In genomic region chr20:64217539-64217938, GRCh38 we compare ENCODE assay signal across 27 cellular contexts. TPM values are rescaled to one million over a fixed set of nuclear protein-coding genes. Genes with fewer than 3 reads are reported as not detected.
DNase-seq lines count a peak whose midpoint lies in the region; TF ChIP-seq lines count a peak whose summit lies in the region.
"Had no signal": no experiment of that assay in that cellular context is flagged by ENCODE, and none has a peak within 500 bp of the region (broad histone marks: within the 10 kb centered on the region; RNA-seq: fewer than 3 reads in every experiment).

No MANE protein-coding gene starts in this region.

- DNase-seq in DMS 273 (lab: John Stamatoyannopoulos, UW; ENCODE audit: unreplicated experiment) = peak; percentile 26
- no peak for DNase-seq in DMS 273 treated with DMSO at 0.1 percent for 48 hours (lab: John Stamatoyannopoulos, UW)
- DNase-seq in SW480 (ENCODE audit: low spot score) = peak; percentile 50
- DNase-seq in glutamatergic neuron = no peak
- no peak for DNase-seq in NCI-H2107 treated with DMSO at 0.1 percent for 48 hours (lab: John Stamatoyannopoulos, UW; ENCODE audit: unreplicated experiment)
- DNase-seq in Karpas-422 = no peak
- DNase-seq in HuH-7.5 (ENCODE audit: low spot score) = no peak
- DNase-seq: Caco-2; DMS53; GF-D8; H7; HFFc6; MV-4-11; NCI-H1105 treated with DMSO at 0.1 percent for 48 hours; NCI-H2029 treated with DMSO at 0.1 percent for 48 hours; NCI-H2171; NCI-H345; NCI-H526; NK-92 treated with Interleukin-12 subunit alpha and Interleukin-12 subunit beta, amount 100 ng/mL, for 24 hours; SJCRH30; T1000 had no signal

- no peak overlapping the region for H3K27ac ChIP-seq in BLaER1 treated with 17β-estradiol and CSF1 and Interleukin-3, amounts not matched to agents 10 nM and 100 nM
- no peak overlapping the region for H3K27ac ChIP-seq in Karpas-422 (ENCODE audit: low read length)
- H3K27ac ChIP-seq: 22Rv1, KMS-11, SJCRH30 had no signal

- peaks cover 0 to 22% (median 0%) of the 10 kb centered on the region in 11 experiments; a peak in 5 of 22 replicates for H4K20me1 ChIP-seq in BLaER1 treated with 17β-estradiol and CSF1 and Interleukin-3, amounts not matched to agents 10 nM and 100 nM
- H4K20me1 ChIP-seq in Karpas-422 (ENCODE audit: insufficient read depth, low read depth, low read length) = no peaks in the 10 kb centered on the region

- H3K79me2 ChIP-seq in Karpas-422 (ENCODE audit: low read length) = no peaks in the 10 kb centered on the region

- H3K27me3 Mint-ChIP-seq in glutamatergic neuron (ENCODE audit: unreplicated experiment) = peaks cover 26% of the 10 kb centered on the region

- no peak for TF ChIP-seq CTCF in glutamatergic neuron (IDR thresholded peaks at IDR 0.05; ENCODE audit: partially characterized antibody, unreplicated experiment)

- peak overlapping the region; percentile 28 for H3K27ac Mint-ChIP-seq in glutamatergic neuron (ENCODE audit: unreplicated experiment)
- H3K27ac Mint-ChIP-seq: HFFc6; T-helper 1 cell treated with Interleukin-12 subunit alpha and Interleukin-12 subunit beta and Interleukin-4 antibody, amounts not matched to agents 30 μg/mL and 1 μg/mL, for 36 hours had no signal

- H3K4me3 ChIP-seq in BLaER1 treated with 17β-estradiol and CSF1 and Interleukin-3, amounts not matched to agents 10 nM and 100 nM = no peak overlapping the region
- no peak overlapping the region for H3K4me3 ChIP-seq in Karpas-422 (ENCODE audit: low read length)
- H3K4me3 ChIP-seq: SJCRH30 had no signal

- H3K9me3 ChIP-seq in BLaER1 treated with 17β-estradiol and CSF1 and Interleukin-3, amounts not matched to agents 10 nM and 100 nM (replicated peaks in 1 of 11) = no peaks in the 10 kb centered on the region
- H3K9me3 ChIP-seq in Karpas-422 (ENCODE audit: low read length) = no peaks in the 10 kb centered on the region
- H3K9me3 ChIP-seq: Caco-2, SJCRH30 had no signal

- H3K9me2 ChIP-seq in Karpas-422 (replicated peaks; ENCODE audit: insufficient read depth, low read length) = no peaks in the 10 kb centered on the region

- peaks cover 14% of the 10 kb centered on the region for H3K36me3 Mint-ChIP-seq in glutamatergic neuron (ENCODE audit: unreplicated experiment)
- H3K36me3 Mint-ChIP-seq: CD14-positive monocyte had no signal

- peaks cover 19% of the 10 kb centered on the region for H3K9me3 Mint-ChIP-seq in glutamatergic neuron (ENCODE audit: unreplicated experiment)
- H3K9me3 Mint-ChIP-seq: CD14-positive monocyte; HFFc6; T-helper 1 cell treated with Interleukin-12 subunit alpha and Interleukin-12 subunit beta and Interleukin-4 antibody, amounts not matched to agents 30 μg/mL and 1 μg/mL, for 36 hours had no signal

- H3K4me1 ChIP-seq in BLaER1 treated with 17β-estradiol and CSF1 and Interleukin-3, amounts not matched to agents 10 nM and 100 nM = peaks cover 26 to 92% (median 79%) of the 10 kb centered on the region in 10 experiments
- no peaks in the 10 kb centered on the region for H3K4me1 ChIP-seq in Karpas-422 (ENCODE audit: low read length)

- no peak overlapping the region for H2AFZ ChIP-seq in Karpas-422 (ENCODE audit: low read length)

- H3K27me3 ChIP-seq in BLaER1 treated with 17β-estradiol and CSF1 and Interleukin-3, amounts not matched to agents 10 nM and 100 nM = peaks cover 0 to 22% (median 0%) of the 10 kb centered on the region in 11 experiments; a peak in 6 of 22 replicates
- no peaks in the 10 kb centered on the region for H3K27me3 ChIP-seq in Karpas-422 (ENCODE audit: low read length)

- H3K36me3 ChIP-seq in BLaER1 treated with 17β-estradiol and CSF1 and Interleukin-3, amounts not matched to agents 10 nM and 100 nM = no peaks in the 10 kb centered on the region
- H3K36me3 ChIP-seq in Karpas-422 (ENCODE audit: insufficient read depth, low read length) = no peaks in the 10 kb centered on the region
- H3K36me3 ChIP-seq: SJCRH30 had no signal

- no peak overlapping the region for H3K9ac ChIP-seq in BLaER1 treated with 17β-estradiol and CSF1 and Interleukin-3, amounts not matched to agents 10 nM and 100 nM
- no peak overlapping the region for H3K9ac ChIP-seq in Karpas-422 (ENCODE audit: low read length)
- H3K9ac ChIP-seq: KMS-11 had no signal

- H3K4me1 Mint-ChIP-seq in glutamatergic neuron (ENCODE audit: low read depth, unreplicated experiment) = peaks cover 12% of the 10 kb centered on the region
- H3K4me1 Mint-ChIP-seq: CD14-positive monocyte had no signal

- no peak overlapping the region for H3K4me3 Mint-ChIP-seq in glutamatergic neuron (ENCODE audit: unreplicated experiment)
- H3K4me3 Mint-ChIP-seq: CD14-positive monocyte; HFFc6; T-helper 1 cell treated with Interleukin-12 subunit alpha and Interleukin-12 subunit beta and Interleukin-4 antibody, amounts not matched to agents 30 μg/mL and 1 μg/mL, for 36 hours had no signal

- H3K4me2 ChIP-seq in BLaER1 treated with 17β-estradiol and CSF1 and Interleukin-3, amounts not matched to agents 10 nM and 100 nM = peak overlapping the region in 8 of 11 experiments; percentile 20 to 92 (median 87); a peak in 12 of 22 replicates
- H3K4me2 ChIP-seq in Karpas-422 (ENCODE audit: low read depth, low read length, poor library complexity, severe bottlenecking) = no peak overlapping the region
- H3K4me2 ChIP-seq: KMS-11 had no signal

RNA-seq across cellular contexts. Expression of gene PCMTD2, which starts 38.0 kb away (rescaled TPM):
- 82.4 TPM for total RNA-seq in glutamatergic neuron (ENCODE audit: unreplicated experiment)
- total RNA-seq in Karpas-422 (2014; rRNA removed; shearing (Covaris generic); ENCODE audit: low replicate concordance) = 60.0 and 92.7 TPM in 2 replicates

RNA-seq across cellular contexts. Expression of gene MYT1, which starts 53.3 kb away (rescaled TPM):
- 159 TPM for total RNA-seq in glutamatergic neuron (ENCODE audit: unreplicated experiment)
- total RNA-seq in Karpas-422 (2014; rRNA removed; shearing (Covaris generic); ENCODE audit: low replicate concordance) = 3.5 and 4.1 TPM in 2 replicates
- total RNA-seq: HFFc6, M059J, SJCRH30 had no signal

Comparison
In these comparisons a context has a peak if more than half of its experiments do, and no peak if none do; other contexts are left out.
1. DNase-seq: peak in DMS 273 (single experiment) and SW480 (single experiment); none in DMS 273 treated with DMSO at 0.1 percent for 48 hours (single experiment), glutamatergic neuron (single experiment), NCI-H2107 treated with DMSO at 0.1 percent for 48 hours (single experiment), Karpas-422 (single experiment) and HuH-7.5 (single experiment).
2. RNA of gene MYT1, which starts 53.3 kb away (total RNA-seq): 159 TPM in glutamatergic neuron (single experiment); 3.5 to 4.1 TPM in Karpas-422; every median in the first group is over 10 times any median in the second.